In genomic region chr10:43479275-43479674, GRCh38 we compare ENCODE assay signal across 1 cellular context.
TF ChIP-seq lines count a peak whose summit lies in the region.

No MANE protein-coding gene starts in this region.

TF ChIP-seq in HepG2, 621 proteins besides CTCF, POLR2A, EP300 and RAD21 (continued from another document):
- TF ChIP-seq ZNF414 (CRISPR knock-in tag; IDR thresholded peaks at IDR 0.05) (no peak), ATF7 (IDR thresholded peaks at IDR 0.05) (peak; percentile 33; the same call in 1 of the 2 replicates), ATF7 (CRISPR knock-in tag; IDR thresholded peaks at IDR 0.05) (no peak), ZNF629 (CRISPR knock-in tag; conservative IDR thresholded peaks at IDR 0.05) (no peak)
